In the genomic region with DNA sequence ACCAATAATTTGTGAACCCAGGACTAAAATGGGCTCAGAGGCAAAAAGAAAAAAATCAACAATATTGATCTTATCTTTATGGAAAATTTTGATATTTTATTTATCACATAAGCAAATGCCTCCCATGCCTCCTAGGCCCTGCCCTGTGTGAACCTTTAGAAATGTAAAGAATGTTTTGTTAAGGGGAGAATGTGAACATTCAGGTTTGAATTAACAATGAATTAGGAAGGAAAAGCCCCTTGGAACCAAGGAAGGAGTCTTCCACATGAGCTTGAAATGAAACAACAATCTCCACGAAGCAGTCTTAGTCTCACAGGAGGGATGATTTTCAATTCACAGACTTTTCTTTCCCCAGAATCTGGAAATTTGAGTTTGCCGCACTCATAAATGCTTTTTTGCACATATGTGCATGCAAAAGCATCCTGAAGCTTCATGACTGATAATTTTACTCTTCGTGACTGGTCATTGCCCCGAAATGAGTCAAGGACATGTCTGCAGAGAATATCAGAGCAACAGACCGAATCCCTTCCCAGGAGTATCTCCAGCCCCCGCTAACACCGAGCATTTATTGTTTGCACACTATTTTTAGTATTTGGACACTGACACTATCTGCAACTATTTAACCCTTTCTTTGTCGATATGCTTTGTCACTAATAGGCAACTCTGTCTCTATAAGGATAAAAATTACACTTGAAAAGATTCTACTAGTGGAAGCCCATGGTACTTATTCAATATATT, we compare ENCODE assay signal across 12 cellular contexts.
DNase-seq lines count a peak whose midpoint lies in the region; ATAC-seq, FAIRE-seq and TF ChIP-seq lines count a peak whose summit lies in the region.
"Had no signal": no experiment of that assay in that cellular context is flagged by ENCODE, and none has a peak within 500 bp of the region (broad histone marks: within the 10 kb centered on the region; RNA-seq: fewer than 3 reads in every experiment).

No MANE protein-coding gene starts in this region.

- intact Hi-C loops in right cardiac atrium (cut with DNase I): no loop called here

- H3K9me3 ChIP-seq in adipocyte (ENCODE audit: control insufficient read depth, low read length) (no peaks in the 10 kb centered on the region), right cardiac atrium (ENCODE audit: control insufficient read depth, low read length) (no peaks in the 10 kb centered on the region)

- 18% methylated on average over 8 of the region's 8 CpGs for WGBS in right cardiac atrium

- no peaks in the 10 kb centered on the region for H3K27me3 ChIP-seq in adipocyte (replicated peaks; ENCODE audit: control insufficient read depth, insufficient read depth, low read length)
- no peaks in the 10 kb centered on the region for H3K27me3 ChIP-seq in right cardiac atrium (ENCODE audit: control insufficient read depth, insufficient read depth)
- H3K27me3 ChIP-seq in rectal smooth muscle tissue (ENCODE audit: control insufficient read depth, insufficient read depth, low read length): no peaks in the 10 kb centered on the region

- TF ChIP-seq POLR2A in H54 (IDR thresholded peaks at IDR 0.05; ENCODE audit: low read depth, low read length): no peak

- no peaks in the 10 kb centered on the region for H3K36me3 ChIP-seq in adipocyte (ENCODE audit: control insufficient read depth, insufficient read depth, low read length, severe bottlenecking)
- H3K36me3 ChIP-seq in rectal smooth muscle tissue (ENCODE audit: control insufficient read depth, insufficient read depth, low read length): no peaks in the 10 kb centered on the region

- peak overlapping the region; percentile 1 for H3K9ac ChIP-seq in adipocyte (ENCODE audit: low read length)
- H3K9ac ChIP-seq in rectal smooth muscle tissue (ENCODE audit: low read length): no peak overlapping the region

- peak in 1 of 2 donors; percentile 28 for ATAC-seq in right cardiac atrium
- ATAC-seq: CD8-positive, alpha-beta T cell had no signal

- FAIRE-seq in H54 (lab: Jason Lieb, UNC): peak; percentile 73

- DNase-seq in H54 (ENCODE audit: insufficient read length, low spot score): no peak
- peak; percentile 45 for DNase-seq in adipocyte (ENCODE audit: low read depth)
- no peak for DNase-seq in right cardiac atrium
- DNase-seq in LoVo (ENCODE audit: low spot score): no peak
- no peak for DNase-seq in substantia nigra (lab: John Stamatoyannopoulos, UW)
- no peak for DNase-seq in D341Med (ENCODE audit: low spot score)
- no peak for DNase-seq in anterior cingulate cortex (lab: John Stamatoyannopoulos, UW)
- DNase-seq: activated naive CD4-positive, alpha-beta T cell treated with anti-CD3 and anti-CD28 coated beads, Interleukin-2, amount 50 U/mL, for 16 hours; CD8-positive, alpha-beta T cell; NCI-H2081; stimulated activated CD4-positive, alpha-beta T cell treated with anti-CD3 and anti-CD28 coated beads, Interleukin-12 subunit alpha, Interleukin-12 subunit beta, amount 100 ng/mL, for 4 hours had no signal

- H3K4me1 ChIP-seq in adipocyte (ENCODE audit: control insufficient read depth, insufficient read depth, low read length) (peaks cover 18% of the 10 kb centered on the region), right cardiac atrium (ENCODE audit: control insufficient read depth, insufficient read depth, low read length) (peaks cover 3% of the 10 kb centered on the region), rectal smooth muscle tissue (ENCODE audit: control insufficient read depth, insufficient read depth, low read length) (peaks cover 8% of the 10 kb centered on the region)

- H3K4me3 ChIP-seq in adipocyte (ENCODE audit: low read length) (peak overlapping the region; percentile 48), right cardiac atrium (ENCODE audit: low read length) (no peak overlapping the region), rectal smooth muscle tissue (ENCODE audit: low read length) (peak overlapping the region; percentile 33)

- H3K27ac ChIP-seq in right cardiac atrium (ENCODE audit: low read length): peak overlapping the region; percentile 10
- H3K27ac ChIP-seq in rectal smooth muscle tissue (ENCODE audit: low read depth, low read length): no peak overlapping the region
- no peak overlapping the region for H3K27ac ChIP-seq in substantia nigra (ENCODE audit: low read depth, low read length, poor library complexity, severe bottlenecking)
